In genomic region chr13:101231751-101232428, GRCh38 we compare ENCODE assay signal across 22 cellular contexts.
DNase-seq lines count a peak whose midpoint lies in the region; ATAC-seq and TF ChIP-seq lines count a peak whose summit lies in the region.
"Had no signal": no experiment of that assay in that cellular context is flagged by ENCODE, and none has a peak within 500 bp of the region (broad histone marks: within the 10 kb centered on the region; RNA-seq: fewer than 3 reads in every experiment).

No MANE protein-coding gene starts in this region.

- H3K9me3 Mint-ChIP-seq in chondrocyte (ENCODE audit: low read depth) = peaks cover 2% of the 10 kb centered on the region

- peaks cover 17% of the 10 kb centered on the region for H3K36me3 Mint-ChIP-seq in chondrocyte (ENCODE audit: low read depth)
- H3K36me3 Mint-ChIP-seq: type B pancreatic cell had no signal

- no peak for TF ChIP-seq CTCF in chondrocyte (IDR thresholded peaks at IDR 0.05)

- no peak for ATAC-seq in GM21717 (IDR thresholded peaks at IDR 0.05; ENCODE audit: unreplicated experiment)
- ATAC-seq: activated CD4-positive, alpha-beta T cell treated with anti-CD3 and anti-CD28 coated beads for 36 hours; activated T-helper 17 cell treated with anti-CD3 and anti-CD28 coated beads, Interleukin-2, amount 50 U/mL, for 72 hours; left colon had no signal

- peak; percentile 14 for DNase-seq in G401 (ENCODE audit: low spot score)
- peak; percentile 67 for DNase-seq in M059J (ENCODE audit: low read depth)
- DNase-seq in chondrocyte (ENCODE audit: low spot score) = no peak
- peak; percentile 20 for DNase-seq in skeletal muscle cell (ENCODE audit: low read depth)
- no peak for DNase-seq in stimulated activated CD4-positive, alpha-beta T cell treated with anti-CD3 and anti-CD28 coated beads, Interleukin-12 subunit alpha, Interleukin-12 subunit beta, amount 100 ng/mL, for 4 hours
- no peak for DNase-seq in kidney glomerular epithelial cell (lab: John Stamatoyannopoulos, UW)
- DNase-seq in SW480 (ENCODE audit: low spot score) = no peak
- DNase-seq: activated CD4-positive, alpha-beta T cell treated with anti-CD3 and anti-CD28 coated beads for 36 hours; COR-L47; endodermal cell; Karpas-422; left colon; NCI-H1417; NCI-H2171; NCI-H69; retina; T1000 had no signal

- H3K4me1 Mint-ChIP-seq in chondrocyte (ENCODE audit: low read depth) = peaks cover 12% of the 10 kb centered on the region
- H3K4me1 Mint-ChIP-seq: activated CD4-positive, alpha-beta T cell treated with anti-CD3 and anti-CD28 coated beads for 36 hours; activated T-helper 17 cell treated with anti-CD3 and anti-CD28 coated beads, Interleukin-2, amount 50 U/mL, for 72 hours; B cell had no signal

- no peak overlapping the region for H3K4me3 ChIP-seq in skeletal muscle cell (ENCODE audit: low read depth, low read length)

- no peaks in the 10 kb centered on the region for H3K27me3 Mint-ChIP-seq in chondrocyte (ENCODE audit: low read depth)
- H3K27me3 Mint-ChIP-seq: B cell; stimulated activated naive CD8-positive, alpha-beta T cell treated with anti-CD3 and anti-CD28 coated beads, Interleukin-15, Interleukin-2, amounts not matched to agents 100 ng/mL and 50 ng/mL, for 24 hours; type B pancreatic cell had no signal

- in situ Hi-C loops in G401 (cut with HindIII; ENCODE audit: low sequenced_read_pairs) = no loop called here

- no peak overlapping the region for H3K4me3 Mint-ChIP-seq in chondrocyte (ENCODE audit: unreplicated experiment)
- H3K4me3 Mint-ChIP-seq: activated CD4-positive, alpha-beta T cell treated with anti-CD3 and anti-CD28 coated beads for 36 hours; activated T-helper 17 cell treated with anti-CD3 and anti-CD28 coated beads, Interleukin-2, amount 50 U/mL, for 72 hours; B cell; endodermal cell; stimulated activated naive CD8-positive, alpha-beta T cell treated with anti-CD3 and anti-CD28 coated beads, Interleukin-15, Interleukin-2, amounts not matched to agents 100 ng/mL and 50 ng/mL, for 24 hours; type B pancreatic cell had no signal

- peak overlapping the region; percentile 66 for H3K27ac Mint-ChIP-seq in chondrocyte (ENCODE audit: unreplicated experiment)
- H3K27ac Mint-ChIP-seq: activated CD4-positive, alpha-beta T cell treated with anti-CD3 and anti-CD28 coated beads for 36 hours; activated T-helper 17 cell treated with anti-CD3 and anti-CD28 coated beads, Interleukin-2, amount 50 U/mL, for 72 hours; B cell; endodermal cell; stimulated activated naive CD8-positive, alpha-beta T cell treated with anti-CD3 and anti-CD28 coated beads, Interleukin-15, Interleukin-2, amounts not matched to agents 100 ng/mL and 50 ng/mL, for 24 hours; type B pancreatic cell had no signal

Comparison
In these comparisons a context has a peak if more than half of its experiments do, and no peak if none do; other contexts are left out.
1. DNase-seq: peak in G401 (single experiment), M059J (single experiment) and skeletal muscle cell (single experiment); none in chondrocyte (single experiment), stimulated activated CD4-positive, alpha-beta T cell treated with anti-CD3 and anti-CD28 coated beads, Interleukin-12 subunit alpha, Interleukin-12 subunit beta, amount 100 ng/mL, for 4 hours (single experiment), kidney glomerular epithelial cell (single experiment) and SW480 (single experiment).